25 cellular contexts compared by ENCODE assay signal in genomic region chr16:50248845-50249244, GRCh38. TPM values are rescaled to one million over a fixed set of nuclear protein-coding genes. Genes with fewer than 3 reads are reported as not detected.
A peak's percentile ranks its signal among the peaks of the same experiment; 100 is the strongest.
DNase-seq lines count a peak whose midpoint lies in the region; ATAC-seq and TF ChIP-seq lines count a peak whose summit lies in the region.
"Had no signal": no experiment of that assay in that cellular context is flagged by ENCODE, and none has a peak within 500 bp of the region (broad histone marks: within the 10 kb centered on the region; RNA-seq: fewer than 3 reads in every experiment).

No MANE protein-coding gene starts in this region.

- no peaks in the 10 kb centered on the region for H3K9me3 ChIP-seq in PC-3 (ENCODE audit: low read length)
- H3K9me3 ChIP-seq: heart left ventricle had no signal

- H3F3A ChIP-seq in PC-3 (ENCODE audit: low read length, unreplicated experiment) = peaks cover 3% of the 10 kb centered on the region

- ATAC-seq in PC-3 = no peak
- ATAC-seq: activated CD8-positive, alpha-beta memory T cell treated with anti-CD3 and anti-CD28 coated beads, Interleukin-2, amount 10 ng/mL, durations not matched to agents 7 days and 5 days; activated naive CD4-positive, alpha-beta T cell treated with anti-CD3 and anti-CD28 coated beads, Interleukin-2, amount 50 U/mL, for 72 hours; effector memory CD8-positive, alpha-beta T cell; foreskin keratinocyte; heart left ventricle; Panc1 had no signal

- no peak overlapping the region for H2AFZ ChIP-seq in PC-3 (ENCODE audit: low read length)

- peaks cover 17% of the 10 kb centered on the region for H3K27me3 Mint-ChIP-seq in osteocyte (ENCODE audit: unreplicated experiment)
- H3K27me3 Mint-ChIP-seq: activated CD8-positive, alpha-beta memory T cell treated with anti-CD3 and anti-CD28 coated beads, Interleukin-2, amount 10 ng/mL, durations not matched to agents 7 days and 5 days had no signal

- peaks cover 48% of the 10 kb centered on the region for H3K79me2 ChIP-seq in PC-3 (ENCODE audit: low read length)

- intact Hi-C loops in PC-3 (cut with micrococcal nuclease) = loop anchor here (10.0 kb wide), 1 partner anchor 76 kb away; no protein-coding TSS in a partner anchor

- no peak for TF ChIP-seq CTCF in osteocyte (IDR thresholded peaks at IDR 0.05)
- TF ChIP-seq CTCF in PC-3 (conservative IDR thresholded peaks at IDR 0.05; ENCODE audit: low read depth, low read length) = no peak

- peak; percentile 31 for DNase-seq in ELF-1 (ENCODE audit: low read depth, low spot score)
- peak; percentile 39 for DNase-seq in NCI-H69 (lab: John Stamatoyannopoulos, UW)
- DNase-seq in left kidney (ENCODE audit: low read depth, low spot score) = peak; percentile 43
- peak; percentile 53 for DNase-seq in osteocyte (ENCODE audit: extremely low spot score, unreplicated experiment)
- no peak for DNase-seq in activated effector memory CD4-positive, alpha-beta T cell treated with Interleukin-2 at 50 U/mL for 16 hours
- DNase-seq in PC-3 = no peak
- DNase-seq in GOT3 (lab: John Stamatoyannopoulos, UW) = no peak
- DNase-seq: activated CD4-positive, alpha-beta T cell treated with anti-CD3 and anti-CD28 coated beads for 4 hours; activated CD8-positive, alpha-beta memory T cell treated with anti-CD3 and anti-CD28 coated beads, Interleukin-2, amount 10 ng/mL, durations not matched to agents 7 days and 5 days; anterior cingulate cortex; C1 segment of cervical spinal cord; Calu3; DND-41; effector memory CD8-positive, alpha-beta T cell; foreskin keratinocyte; heart left ventricle; mesenchymal stem cell; NCI-H1694; NCI-H2171; SHP77 treated with DMSO at 0.1 percent for 48 hours; stimulated activated CD4-positive, alpha-beta T cell treated with anti-CD3 and anti-CD28 coated beads, Interleukin-1b, Interleukin-23, amount 100 ng/mL, for 48 hours; trophoblast cell had no signal

- peaks cover 41% of the 10 kb centered on the region for H3K4me1 Mint-ChIP-seq in osteocyte (ENCODE audit: unreplicated experiment)

- no peaks in the 10 kb centered on the region for H3K9me3 Mint-ChIP-seq in osteocyte (ENCODE audit: unreplicated experiment)
- H3K9me3 Mint-ChIP-seq: activated naive CD4-positive, alpha-beta T cell treated with anti-CD3 and anti-CD28 coated beads, Interleukin-2, amount 50 U/mL, for 72 hours; effector memory CD8-positive, alpha-beta T cell had no signal

- no peaks in the 10 kb centered on the region for H3K27me3 ChIP-seq in PC-3 (ENCODE audit: low read length)
- H3K27me3 ChIP-seq: foreskin keratinocyte had no signal

- no TSS peak for BruUV-seq in PC-3 (replicated peaks; lab: Mats Ljungman, UMichigan)

- no peak overlapping the region for H3K4me2 ChIP-seq in PC-3 (ENCODE audit: low read length)
- H3K4me2 ChIP-seq: smooth muscle cell had no signal

- H3K36me3 ChIP-seq in PC-3 (ENCODE audit: low read depth, low read length) = no peaks in the 10 kb centered on the region
- H3K36me3 ChIP-seq: heart left ventricle had no signal

- CTCF ChIA-PET in PC-3 (lab: Charles Lee) = no interaction called here

- H3K27ac Mint-ChIP-seq in osteocyte (ENCODE audit: unreplicated experiment) = no peak overlapping the region
- H3K27ac Mint-ChIP-seq: activated CD8-positive, alpha-beta memory T cell treated with anti-CD3 and anti-CD28 coated beads, Interleukin-2, amount 10 ng/mL, durations not matched to agents 7 days and 5 days; activated naive CD4-positive, alpha-beta T cell treated with anti-CD3 and anti-CD28 coated beads, Interleukin-2, amount 50 U/mL, for 72 hours had no signal

- H3K4me3 ChIP-seq in PC-3 (ENCODE audit: low read length) = no peak overlapping the region
- H3K4me3 ChIP-seq: heart left ventricle, smooth muscle cell had no signal

- peaks cover 34% of the 10 kb centered on the region for H3K4me1 ChIP-seq in PC-3 (ENCODE audit: insufficient read depth, low read length)

- H3K9me2 ChIP-seq in PC-3 (replicated peaks; ENCODE audit: low read length) = no peaks in the 10 kb centered on the region

- no peak overlapping the region for H3K9ac ChIP-seq in PC-3 (ENCODE audit: low read length)

- POLR2A ChIA-PET in PC-3 (lab: Charles Lee; ENCODE audit: unreplicated experiment) = no interaction called here

- no peaks in the 10 kb centered on the region for H4K20me1 ChIP-seq in PC-3 (ENCODE audit: low read length)

- no peaks in the 10 kb centered on the region for H3K36me3 Mint-ChIP-seq in osteocyte (ENCODE audit: unreplicated experiment)
- H3K36me3 Mint-ChIP-seq: activated CD8-positive, alpha-beta memory T cell treated with anti-CD3 and anti-CD28 coated beads, Interleukin-2, amount 10 ng/mL, durations not matched to agents 7 days and 5 days; activated naive CD4-positive, alpha-beta T cell treated with anti-CD3 and anti-CD28 coated beads, Interleukin-2, amount 50 U/mL, for 72 hours had no signal

- no peak overlapping the region for H3K27ac ChIP-seq in PC-3 (ENCODE audit: low read length)
- H3K27ac ChIP-seq: foreskin keratinocyte, heart left ventricle had no signal

- H3K4me3 Mint-ChIP-seq in osteocyte (ENCODE audit: unreplicated experiment) = no peak overlapping the region
- H3K4me3 Mint-ChIP-seq: activated CD8-positive, alpha-beta memory T cell treated with anti-CD3 and anti-CD28 coated beads, Interleukin-2, amount 10 ng/mL, durations not matched to agents 7 days and 5 days; effector memory CD8-positive, alpha-beta T cell had no signal

RNA-seq across cellular contexts. Expression of gene ADCY7, which starts 17.5 kb away (rescaled TPM):
- total RNA-seq in osteocyte (4.6 TPM in 2 replicates), PC-3 (2014; rRNA removed) (13.1 and 14.1 TPM in 2 replicates)

Comparison
In these comparisons a context has a peak if more than half of its experiments do, and no peak if none do; other contexts are left out.
1. DNase-seq: peak in ELF-1 (single experiment), NCI-H69 (single experiment), left kidney (single experiment) and osteocyte (single experiment); none in activated effector memory CD4-positive, alpha-beta T cell treated with Interleukin-2 at 50 U/mL for 16 hours (single experiment), PC-3 (single experiment) and GOT3 (single experiment).